2 cellular contexts compared by ENCODE assay signal in genomic region chr17:39196820-39197331, GRCh38.
A peak's percentile ranks its signal among the peaks of the same experiment; 100 is the strongest.
TF ChIP-seq lines count a peak whose summit lies in the region.

No MANE protein-coding gene starts in this region.

TF ChIP-seq in A549, 52 proteins besides CTCF, POLR2A, EP300 and RAD21:
- peak; percentile 29; the same call in 1 of the 2 replicates for TF ChIP-seq MAX (IDR thresholded peaks at IDR 0.05)
- no peak for TF ChIP-seq USF2 (IDR thresholded peaks at IDR 0.05)
- TF ChIP-seq JUN (IDR thresholded peaks at IDR 0.05), result 0 out of 5 replicates have a peak, but pooled peaks of 1 of the 2 experiments have one; percentile 1
TF ChIP-seq in A549: peak in this region for 2.

TF ChIP-seq in SK-N-SH, 30 proteins besides CTCF, POLR2A, EP300 and RAD21:
- TF ChIP-seq MXI1 (IDR thresholded peaks at IDR 0.05; ENCODE audit: low read depth, low read length) (peak; percentile 55), SMC3 (IDR thresholded peaks at IDR 0.05; ENCODE audit: low read depth, low read length) (no peak), MAX (IDR thresholded peaks at IDR 0.05; ENCODE audit: low read depth) (peak; percentile 35; the same call in 1 of the 2 replicates)
TF ChIP-seq in SK-N-SH: peak in this region for 2.
